In the genomic region with DNA sequence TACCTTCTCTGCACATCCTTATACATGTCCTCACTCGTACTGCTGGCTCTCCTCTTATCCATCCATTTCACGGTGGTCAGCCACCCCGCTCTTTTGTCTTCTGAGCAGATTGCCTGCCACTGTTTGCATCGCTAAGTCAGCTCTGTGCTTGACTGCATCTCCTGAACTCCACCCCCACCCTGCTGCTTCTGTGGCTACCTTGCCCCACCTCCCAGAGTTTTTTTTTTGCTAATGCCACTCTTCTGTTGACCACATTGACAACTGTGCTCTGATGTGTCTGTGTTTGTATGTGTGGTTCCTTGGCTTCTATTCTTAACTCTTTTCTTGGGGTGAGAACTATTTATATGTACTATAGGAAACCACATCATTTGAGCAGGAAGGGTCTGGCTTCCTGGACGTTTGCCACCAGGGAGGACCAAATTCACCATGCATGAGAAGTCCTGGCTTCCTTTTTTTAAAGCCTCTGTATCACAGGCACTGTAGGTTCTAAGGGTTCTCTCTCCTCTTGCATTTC, we compare ENCODE assay signal across 8 cellular contexts. TPM values are rescaled to one million over a fixed set of nuclear protein-coding genes. Genes with fewer than 3 reads are reported as not detected.
DNase-seq lines count a peak whose midpoint lies in the region; ATAC-seq lines count a peak whose summit lies in the region.

No MANE protein-coding gene starts in this region.

- no peaks in the 10 kb centered on the region for H3K36me3 Mint-ChIP-seq in activated T-cell treated with anti-CD3 and anti-CD28 coated beads, Interleukin-2, amount 50 U/mL, for 72 hours (ENCODE audit: insufficient read depth in 2 of 2)

- DNase-seq in activated T-cell treated with anti-CD3 and anti-CD28 coated beads, Interleukin-2, amount 50 U/mL, for 72 hours: peak; percentile 6 to 12
- DNase-seq in activated T-cell treated with anti-CD3 and anti-CD28 coated beads for 4 hours: no peak
- DNase-seq in NCI-H69 (lab: John Stamatoyannopoulos, UW): peak; percentile 40
- DNase-seq in right cardiac atrium: peak; percentile 38 to 79 (median 69)
- no peak for DNase-seq in stimulated activated CD4-positive, alpha-beta T cell treated with anti-CD3 and anti-CD28 coated beads, Interleukin-12 subunit alpha, Interleukin-12 subunit beta, amount 100 ng/mL, for 4 hours
- DNase-seq in stimulated activated CD4-positive, alpha-beta T cell treated with anti-CD3 and anti-CD28 coated beads, Interleukin-1b, Interleukin-23, amount 100 ng/mL, for 48 hours: no peak
- DNase-seq in AG20443 (ENCODE audit: low spot score): no peak

- intact Hi-C loops in right cardiac atrium (cut with DNase I): no loop called here

- no peaks in the 10 kb centered on the region for H3K27me3 ChIP-seq in right cardiac atrium (ENCODE audit: control insufficient read depth, insufficient read depth)

- peaks cover 3% of the 10 kb centered on the region for H3K4me1 ChIP-seq in right cardiac atrium (ENCODE audit: control insufficient read depth, insufficient read depth, low read length)

- peaks cover 14% of the 10 kb centered on the region for H3K27me3 Mint-ChIP-seq in activated T-cell treated with anti-CD3 and anti-CD28 coated beads, Interleukin-2, amount 50 U/mL, for 72 hours (ENCODE audit: low read depth)

- peak overlapping the region; percentile 71 for H3K27ac ChIP-seq in right cardiac atrium (ENCODE audit: low read length)

- no peaks in the 10 kb centered on the region for H3K9me3 ChIP-seq in right cardiac atrium (ENCODE audit: control insufficient read depth, low read length)

- no peaks in the 10 kb centered on the region for H3K9me3 Mint-ChIP-seq in activated T-cell treated with anti-CD3 and anti-CD28 coated beads, Interleukin-2, amount 50 U/mL, for 72 hours

- H3K4me3 Mint-ChIP-seq in activated T-cell treated with anti-CD3 and anti-CD28 coated beads, Interleukin-2, amount 50 U/mL, for 72 hours: peak overlapping the region; percentile 18 to 44

- WGBS in right cardiac atrium: 32% methylated on average over 5 of the region's 5 CpGs

- no peak overlapping the region for H3K27ac Mint-ChIP-seq in activated T-cell treated with anti-CD3 and anti-CD28 coated beads, Interleukin-2, amount 50 U/mL, for 72 hours

- no peak overlapping the region for H3K4me3 ChIP-seq in right cardiac atrium (ENCODE audit: low read length)

- peak; percentile 58 to 70 for ATAC-seq in activated T-cell treated with anti-CD3 and anti-CD28 coated beads, Interleukin-2, amount 50 U/mL, for 72 hours (replicated peaks in 1 of 2)
- ATAC-seq in HG02840 (IDR thresholded peaks at IDR 0.05; ENCODE audit: low FRiP score, unreplicated experiment) (peak; percentile 80), right cardiac atrium (peak; percentile 83 to 88)

- H3K4me1 Mint-ChIP-seq in activated T-cell treated with anti-CD3 and anti-CD28 coated beads, Interleukin-2, amount 50 U/mL, for 72 hours (ENCODE audit: low read depth): peaks cover 12% of the 10 kb centered on the region

RNA-seq across cellular contexts. Expression of gene MTMR10, which starts 12.8 kb away (rescaled TPM):
- 10 to 100 TPM; 22.3 to 24.3 TPM for total RNA-seq in activated T-cell treated with anti-CD3 and anti-CD28 coated beads, Interleukin-2, amount 50 U/mL, for 72 hours
- total RNA-seq in right cardiac atrium: 10 to 100 TPM; 14.8 to 29.5 (median 28.3) TPM
- polyA plus RNA-seq in right cardiac atrium: 12.7 TPM

Comparison
In these comparisons a context has a peak if more than half of its experiments do, and no peak if none do; other contexts are left out.
1. DNase-seq: peak in activated T-cell treated with anti-CD3 and anti-CD28 coated beads, Interleukin-2, amount 50 U/mL, for 72 hours (2 of 2), NCI-H69 (single experiment) and right cardiac atrium (3 of 3); none in activated T-cell treated with anti-CD3 and anti-CD28 coated beads for 4 hours (single experiment), stimulated activated CD4-positive, alpha-beta T cell treated with anti-CD3 and anti-CD28 coated beads, Interleukin-12 subunit alpha, Interleukin-12 subunit beta, amount 100 ng/mL, for 4 hours (single experiment), stimulated activated CD4-positive, alpha-beta T cell treated with anti-CD3 and anti-CD28 coated beads, Interleukin-1b, Interleukin-23, amount 100 ng/mL, for 48 hours (single experiment) and AG20443 (single experiment).
2. Peak in every context shown above with its lines, with median percentiles within 50 percentile points of each other: ATAC-seq.